ENCODE assay signal across 32 cellular contexts in genomic region chr10:103455235-103455634, GRCh38. TPM values are rescaled to one million over a fixed set of nuclear protein-coding genes. Genes with fewer than 3 reads are reported as not detected.
"Had no signal": no experiment of that assay in that cellular context is flagged by ENCODE, and none has a peak within 500 bp of the region (broad histone marks: within the 10 kb centered on the region; RNA-seq: fewer than 3 reads in every experiment).

No MANE protein-coding gene starts in this region.

- H3K36me3 Mint-ChIP-seq: activated naive CD4-positive, alpha-beta T cell treated with anti-CD3 and anti-CD28 coated beads, Interleukin-2, amount 50 U/mL, for 72 hours; brain; WTC11 had no signal

- H3K27ac Mint-ChIP-seq: activated CD4-positive, alpha-beta memory T cell treated with anti-CD3 and anti-CD28 coated beads, Interleukin-2, amount 10 ng/mL, durations not matched to agents 7 days and 5 days; activated CD4-positive, alpha-beta T cell treated with anti-CD3 and anti-CD28 coated beads, Interleukin-2, amount 10 ng/mL, durations not matched to agents 7 days and 5 days; activated naive CD4-positive, alpha-beta T cell treated with anti-CD3 and anti-CD28 coated beads, Interleukin-2, amount 10 ng/mL, durations not matched to agents 7 days and 5 days; activated naive CD8-positive, alpha-beta T cell treated with anti-CD3 and anti-CD28 coated beads, Interleukin-2, amount 10 ng/mL, durations not matched to agents 7 days and 5 days; activated T-cell treated with anti-CD3 and anti-CD28 coated beads, Interleukin-2, amount 50 U/mL, for 24 hours; activated T-cell treated with anti-CD3 and anti-CD28 coated beads, Interleukin-2, amount 50 U/mL, for 72 hours; brain; WTC11 had no signal

- H3K4me1 ChIP-seq: foreskin keratinocyte, gastrocnemius medialis had no signal

- H3K27ac ChIP-seq: ascending aorta, breast epithelium, cardiac muscle cell, colonic mucosa, esophagus muscularis mucosa, foreskin keratinocyte, gastrocnemius medialis, heart left ventricle, VCaP had no signal

- ATAC-seq: activated naive CD4-positive, alpha-beta T cell treated with anti-CD3 and anti-CD28 coated beads, Interleukin-2, amount 50 U/mL, for 72 hours; activated T-cell treated with anti-CD3 and anti-CD28 coated beads, Interleukin-2, amount 50 U/mL, for 72 hours; foreskin keratinocyte; gastrocnemius medialis; heart left ventricle; WTC11 had no signal

- H3K4me3 Mint-ChIP-seq: activated CD4-positive, alpha-beta memory T cell treated with anti-CD3 and anti-CD28 coated beads, Interleukin-2, amount 10 ng/mL, durations not matched to agents 7 days and 5 days; activated CD4-positive, alpha-beta T cell treated with anti-CD3 and anti-CD28 coated beads, Interleukin-2, amount 10 ng/mL, durations not matched to agents 7 days and 5 days; activated naive CD4-positive, alpha-beta T cell treated with anti-CD3 and anti-CD28 coated beads, Interleukin-2, amount 10 ng/mL, durations not matched to agents 7 days and 5 days; activated naive CD8-positive, alpha-beta T cell treated with anti-CD3 and anti-CD28 coated beads, Interleukin-2, amount 10 ng/mL, durations not matched to agents 7 days and 5 days; activated T-cell treated with anti-CD3 and anti-CD28 coated beads, Interleukin-2, amount 50 U/mL, for 24 hours; activated T-cell treated with anti-CD3 and anti-CD28 coated beads, Interleukin-2, amount 50 U/mL, for 72 hours; brain; WTC11 had no signal

- H3K9me3 Mint-ChIP-seq: activated CD4-positive, alpha-beta memory T cell treated with anti-CD3 and anti-CD28 coated beads, Interleukin-2, amount 10 ng/mL, durations not matched to agents 7 days and 5 days; activated CD4-positive, alpha-beta T cell treated with anti-CD3 and anti-CD28 coated beads, Interleukin-2, amount 10 ng/mL, durations not matched to agents 7 days and 5 days; activated naive CD4-positive, alpha-beta T cell treated with anti-CD3 and anti-CD28 coated beads, Interleukin-2, amount 10 ng/mL, durations not matched to agents 7 days and 5 days; activated naive CD4-positive, alpha-beta T cell treated with anti-CD3 and anti-CD28 coated beads, Interleukin-2, amount 50 U/mL, for 72 hours; activated naive CD8-positive, alpha-beta T cell treated with anti-CD3 and anti-CD28 coated beads, Interleukin-2, amount 10 ng/mL, durations not matched to agents 7 days and 5 days; activated T-cell treated with anti-CD3 and anti-CD28 coated beads, Interleukin-2, amount 50 U/mL, for 24 hours; activated T-cell treated with anti-CD3 and anti-CD28 coated beads, Interleukin-2, amount 50 U/mL, for 72 hours; brain; WTC11 had no signal

- H3K27me3 Mint-ChIP-seq: activated CD4-positive, alpha-beta memory T cell treated with anti-CD3 and anti-CD28 coated beads, Interleukin-2, amount 10 ng/mL, durations not matched to agents 7 days and 5 days; activated CD4-positive, alpha-beta T cell treated with anti-CD3 and anti-CD28 coated beads, Interleukin-2, amount 10 ng/mL, durations not matched to agents 7 days and 5 days; activated naive CD4-positive, alpha-beta T cell treated with anti-CD3 and anti-CD28 coated beads, Interleukin-2, amount 10 ng/mL, durations not matched to agents 7 days and 5 days; activated naive CD8-positive, alpha-beta T cell treated with anti-CD3 and anti-CD28 coated beads, Interleukin-2, amount 10 ng/mL, durations not matched to agents 7 days and 5 days; activated T-cell treated with anti-CD3 and anti-CD28 coated beads, Interleukin-2, amount 50 U/mL, for 24 hours had no signal

- H3K4me3 ChIP-seq: ascending aorta, breast epithelium, cardiac muscle cell, colonic mucosa, esophagus muscularis mucosa, gastrocnemius medialis, heart left ventricle had no signal

- H3K27me3 ChIP-seq: ascending aorta, breast epithelium, cardiac muscle cell, colonic mucosa, esophagus muscularis mucosa, heart left ventricle had no signal

- H3K9me3 ChIP-seq: ascending aorta, breast epithelium, colonic mucosa, esophagus muscularis mucosa, gastrocnemius medialis, heart left ventricle had no signal

- H3K36me3 ChIP-seq: ascending aorta, breast epithelium, cardiac muscle cell, colonic mucosa, gastrocnemius medialis had no signal

- DNase-seq: activated CD4-positive, alpha-beta memory T cell treated with anti-CD3 and anti-CD28 coated beads, Interleukin-2, amount 10 ng/mL, durations not matched to agents 7 days and 5 days; activated CD4-positive, alpha-beta T cell treated with anti-CD3 and anti-CD28 coated beads for 1 hour; activated CD4-positive, alpha-beta T cell treated with anti-CD3 and anti-CD28 coated beads for 4 hours; activated CD4-positive, alpha-beta T cell treated with anti-CD3 and anti-CD28 coated beads, Interleukin-2, amount 10 ng/mL, durations not matched to agents 7 days and 5 days; activated CD4-positive, alpha-beta T cell treated with anti-CD3 and anti-CD28 coated beads, Interleukin-2, amount 50 U/mL, for 4 hours; activated CD8-positive, alpha-beta memory T cell treated with anti-CD3 and anti-CD28 coated beads, Interleukin-2, amount 50 U/mL, for 48 hours; activated gamma-delta T cell; activated naive CD4-positive, alpha-beta T cell; activated naive CD4-positive, alpha-beta T cell treated with anti-CD3 and anti-CD28 coated beads, Interleukin-2, amount 10 ng/mL, durations not matched to agents 7 days and 5 days; activated naive CD8-positive, alpha-beta T cell treated with anti-CD3 and anti-CD28 coated beads, Interleukin-2, amount 10 ng/mL, durations not matched to agents 7 days and 5 days; activated T-cell treated with anti-CD3 and anti-CD28 coated beads for 4 hours; activated T-cell treated with anti-CD3 and anti-CD28 coated beads, Interleukin-2, amount 50 U/mL, for 24 hours; activated T-cell treated with anti-CD3 and anti-CD28 coated beads, Interleukin-2, amount 50 U/mL, for 72 hours; central memory CD4-positive, alpha-beta T cell; cerebellar nuclear complex; colonic mucosa; effector memory CD4-positive, alpha-beta T cell; erythroblast; foreskin keratinocyte; gastrocnemius medialis; glutamatergic neuron; T-helper 2 cell had no signal

RNA-seq across cellular contexts. Expression of gene CALHM1, which starts 3.5 kb away (rescaled TPM):
- total RNA-seq: activated naive CD4-positive, alpha-beta T cell treated with anti-CD3 and anti-CD28 coated beads, Interleukin-2, amount 50 U/mL, for 72 hours; activated T-cell treated with anti-CD3 and anti-CD28 coated beads, Interleukin-2, amount 50 U/mL, for 72 hours; ascending aorta; breast epithelium; cardiac muscle cell; colonic mucosa; dermis microvascular lymphatic vessel endothelial cell; esophagus muscularis mucosa; foreskin keratinocyte; gastrocnemius medialis; heart left ventricle had no signal
- polyA plus RNA-seq: cardiac muscle cell, foreskin keratinocyte, heart left ventricle had no signal

RNA-seq across cellular contexts. Expression of gene CALHM3, which starts 23.8 kb away (rescaled TPM):
- total RNA-seq: activated naive CD4-positive, alpha-beta T cell treated with anti-CD3 and anti-CD28 coated beads, Interleukin-2, amount 50 U/mL, for 72 hours; activated T-cell treated with anti-CD3 and anti-CD28 coated beads, Interleukin-2, amount 50 U/mL, for 72 hours; ascending aorta; breast epithelium; cardiac muscle cell; colonic mucosa; dermis microvascular lymphatic vessel endothelial cell; esophagus muscularis mucosa; foreskin keratinocyte; gastrocnemius medialis; heart left ventricle had no signal
- polyA plus RNA-seq: cardiac muscle cell, foreskin keratinocyte, heart left ventricle had no signal

RNA-seq across cellular contexts. Expression of gene NEURL1, which starts 38.3 kb away (rescaled TPM):
- total RNA-seq: ascending aorta had no signal
